Comparison of ENCODE assay signal across 9 cellular contexts in the genomic region with DNA sequence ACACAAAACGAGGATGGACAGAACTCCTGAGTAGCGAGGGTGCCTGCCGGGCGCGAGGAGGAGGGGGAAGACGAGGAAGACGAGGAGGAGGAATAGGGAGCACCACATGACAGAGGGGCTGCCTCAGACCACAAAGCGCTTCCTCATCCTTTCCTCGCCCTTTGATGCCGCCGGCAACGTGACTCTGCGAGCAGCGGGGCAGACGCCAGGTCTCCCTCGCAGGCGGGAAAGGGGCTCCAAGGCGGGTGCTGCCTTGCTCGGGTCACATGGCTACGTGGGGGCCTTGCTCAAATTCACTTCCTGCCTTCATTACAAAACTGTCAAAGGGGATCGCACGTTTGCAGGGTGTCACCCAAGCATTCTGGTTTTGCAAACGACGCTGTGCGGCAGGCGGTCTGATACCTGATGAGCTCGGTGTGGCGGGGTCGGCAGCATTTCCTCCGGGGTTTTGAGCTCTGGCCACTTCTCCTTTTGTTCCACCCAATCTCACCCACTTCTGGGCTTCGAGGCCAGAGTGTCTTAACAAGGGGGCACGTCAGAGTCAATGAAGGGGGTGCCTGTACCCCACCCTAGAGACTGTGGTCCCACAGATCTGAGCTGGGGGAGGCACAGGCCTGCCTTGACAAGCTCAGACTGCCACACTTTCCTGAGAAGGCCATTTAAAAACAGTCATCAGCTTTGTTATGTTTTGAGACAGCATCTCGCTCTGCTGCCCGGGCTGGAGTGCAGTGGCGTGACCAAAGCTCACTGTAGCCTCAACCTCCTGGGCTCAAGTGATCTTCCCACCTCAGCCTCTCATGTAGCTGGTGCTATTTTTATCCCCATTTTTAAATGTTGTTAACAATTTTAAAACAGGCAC. TPM values are rescaled to one million over a fixed set of nuclear protein-coding genes. Genes with fewer than 3 reads are reported as not detected.
DNase-seq lines count a peak whose midpoint lies in the region; ATAC-seq, FAIRE-seq and TF ChIP-seq lines count a peak whose summit lies in the region.
"Had no signal": no experiment of that assay in that cellular context is flagged by ENCODE, and none has a peak within 500 bp of the region (broad histone marks: within the 10 kb centered on the region; RNA-seq: fewer than 3 reads in every experiment).

No MANE protein-coding gene starts in this region.

- peak overlapping the region; percentile 82 for H3K4me2 ChIP-seq in GM12878 (ENCODE audit: control insufficient read depth, insufficient read depth)

- WGBS in GM12878 (ENCODE audit: insufficient coverage, insufficient replicate concordance, low lambda C conversion rate, missing lambda C conversion rate) = under 1% methylated on average over 35 of the region's 35 CpGs
- 83% methylated on average over 28 of the region's 35 CpGs for WGBS in esophagus muscularis mucosa

- POLR2A ChIA-PET in GM12878 (lab: Charles Lee) = interaction anchor here (0.6 to 1.8 kb wide), 15 partner anchors 10 to 1484 kb away, joined by 3 to 9 read pairs (median 5); a partner anchor contains a TSS

- H3K36me3 ChIP-seq in CD4-positive, CD25-positive, alpha-beta regulatory T cell (ENCODE audit: control insufficient read depth, insufficient read depth, low read length) = peaks cover 11% of the 10 kb centered on the region
- peaks cover 24 to 29% of the 10 kb centered on the region in 2 experiments for H3K36me3 ChIP-seq in GM12878 (ENCODE audit: control insufficient read depth in 2 of 2, insufficient read depth in 2 of 2, low read length in 1 of 2)
- peaks cover 34 to 99% (median 89%) of the 10 kb centered on the region in 4 donors for H3K36me3 ChIP-seq in esophagus muscularis mucosa

- peak overlapping the region; percentile 82 for H2AFZ ChIP-seq in GM12878 (ENCODE audit: control insufficient read depth, low read depth, low read length)

- in situ Hi-C loops in GM12878 (cut with MboI) = no loop called here

- H3K9ac ChIP-seq in GM12878 (ENCODE audit: control insufficient read depth, insufficient read depth, low read length) = peak overlapping the region; percentile 79

- intact Hi-C loops in GM12878 (cut with micrococcal nuclease; ENCODE audit: unreplicated experiment) = loop anchor here (1.0 kb wide), 1 partner anchor 124 kb away; a partner anchor contains a TSS
- intact Hi-C loops in esophagus muscularis mucosa (cut with DNase I) = no loop called here

- CTCF ChIA-PET in GM12878 (lab: Yijun Ruan, JAX) = interaction anchor here (0.6 to 1.8 kb wide), 11 partner anchors 10 to 297 kb away, joined by 3 to 16 read pairs (median 4); no protein-coding TSS in a partner anchor

- peak; percentile 46 to 50 for ATAC-seq in CD4-positive, CD25-positive, alpha-beta regulatory T cell (ENCODE audit: low read depth in 2 of 2)
- ATAC-seq in GM21723 (IDR thresholded peaks at IDR 0.05; ENCODE audit: unreplicated experiment) (peak; percentile 64), GM12878 (peak; percentile 94), omental fat pad (ENCODE audit: low FRiP score) (no peak)
- peak; percentile 94 for ATAC-seq in stimulated activated memory B cell treated with anti-CD40 and anti-IgM and Interleukin-4, amounts not matched to agents 10 μg/mL and 1 μg/mL and 100 μg/mL, for 72 hours

- H3K4me1 ChIP-seq in CD4-positive, CD25-positive, alpha-beta regulatory T cell (ENCODE audit: control insufficient read depth, insufficient read depth, low read length, poor library complexity, severe bottlenecking) = peaks cover 46% of the 10 kb centered on the region
- H3K4me1 ChIP-seq in GM12878 (ENCODE audit: control insufficient read depth, insufficient read depth, low read length) (peaks cover 32% of the 10 kb centered on the region), esophagus muscularis mucosa (peaks cover 0 to 15% (median 5%) of the 10 kb centered on the region in 4 donors)

- no peaks in the 10 kb centered on the region for H3K27me3 Mint-ChIP-seq in CD4-positive, CD25-positive, alpha-beta regulatory T cell
- no peaks in the 10 kb centered on the region for H3K27me3 Mint-ChIP-seq in stimulated activated memory B cell treated with anti-CD40 and anti-IgM and Interleukin-4, amounts not matched to agents 10 μg/mL and 1 μg/mL and 100 μg/mL, for 72 hours

- peak; percentile 36 to 84 (median 76) for DNase-seq in CD4-positive, CD25-positive, alpha-beta regulatory T cell
- DNase-seq in T follicular helper cell (ENCODE audit: low read depth) (peak; percentile 63), GM12878 (ENCODE audit: low read depth, low spot score) (peak; percentile 79), esophagus muscularis mucosa (ENCODE audit: extremely low spot score) (no peak), A172 (ENCODE audit: low spot score) (no peak), omental fat pad (ENCODE audit: low spot score) (no peak)

- SMC1A ChIA-PET in GM12878 (lab: Charles Lee; ENCODE audit: uncharacterized antibody, unreplicated experiment) = interaction anchor here (1.0 to 2.2 kb wide), 11 partner anchors 9 to 346 kb away, joined by 3 to 11 read pairs (median 6); a partner anchor contains a TSS

- H3K27ac Mint-ChIP-seq in CD4-positive, CD25-positive, alpha-beta regulatory T cell = peak overlapping the region; percentile 92 to 95 (median 95)
- peak overlapping the region; percentile 97 for H3K27ac Mint-ChIP-seq in stimulated activated memory B cell treated with anti-CD40 and anti-IgM and Interleukin-4, amounts not matched to agents 10 μg/mL and 1 μg/mL and 100 μg/mL, for 72 hours

- no peaks in the 10 kb centered on the region for H3K27me3 ChIP-seq in CD4-positive, CD25-positive, alpha-beta regulatory T cell (ENCODE audit: control insufficient read depth, insufficient read depth, low read length)
- H3K27me3 ChIP-seq in GM12878 (replicated peaks in 1 of 2; ENCODE audit: control insufficient read depth in 2 of 2, insufficient read depth in 2 of 2, low read length in 1 of 2) = no peaks in the 10 kb centered on the region
- no peaks in the 10 kb centered on the region for H3K27me3 ChIP-seq in esophagus muscularis mucosa

- H3K4me3 Mint-ChIP-seq in CD4-positive, CD25-positive, alpha-beta regulatory T cell = peak overlapping the region; percentile 64 to 85 (median 72)
- H3K4me3 Mint-ChIP-seq in stimulated activated memory B cell treated with anti-CD40 and anti-IgM and Interleukin-4, amounts not matched to agents 10 μg/mL and 1 μg/mL and 100 μg/mL, for 72 hours = peak overlapping the region; percentile 80

- H3K4me3 ChIP-seq in CD4-positive, CD25-positive, alpha-beta regulatory T cell (ENCODE audit: low read depth, low read length) = no peak overlapping the region
- H3K4me3 ChIP-seq in GM12878 (0 out of 2 replicates have a peak overlapping the region, but pooled peaks have one; percentile 26), esophagus muscularis mucosa (no peak overlapping the region)

- no peak for TF ChIP-seq CTCF in GM12878 (IDR thresholded peaks at IDR 0.05 in 2 of 3, conservative IDR thresholded peaks at IDR 0.05 in 1 of 3; ENCODE audit: control insufficient read depth in 2 of 3, extremely low read depth in 1 of 3, insufficient read depth in 1 of 3, low read depth in 3 of 3, low read length in 3 of 3)
- no peak for TF ChIP-seq CTCF in esophagus muscularis mucosa (IDR thresholded peaks at IDR 0.05)
- no peak for TF ChIP-seq CTCF in omental fat pad (IDR thresholded peaks at IDR 0.05)

- H3K27ac ChIP-seq in CD4-positive, CD25-positive, alpha-beta regulatory T cell (ENCODE audit: insufficient read depth, low read length, poor library complexity, severe bottlenecking) = peak overlapping the region; percentile 84
- H3K27ac ChIP-seq in GM12878 (ENCODE audit: control insufficient read depth, insufficient read depth) (peak overlapping the region; percentile 95), esophagus muscularis mucosa (replicated peaks in 1 of 4) (no peak overlapping the region)

- TF ChIP-seq EP300 in GM12878 (IDR thresholded peaks at IDR 0.05; ENCODE audit: borderline replicate concordance in 1 of 2, control insufficient read depth in 1 of 2, low read depth in 2 of 2, low read length in 2 of 2) = peak; percentile 63 to 65; a peak in 2 of 4 replicates
- no peak for TF ChIP-seq EP300 in esophagus muscularis mucosa (IDR thresholded peaks at IDR 0.05)

- peaks cover 15% of the 10 kb centered on the region for H3K36me3 Mint-ChIP-seq in CD4-positive, CD25-positive, alpha-beta regulatory T cell
- H3K36me3 Mint-ChIP-seq in stimulated activated memory B cell treated with anti-CD40 and anti-IgM and Interleukin-4, amounts not matched to agents 10 μg/mL and 1 μg/mL and 100 μg/mL, for 72 hours = peaks cover 63% of the 10 kb centered on the region

- H3K9me3 Mint-ChIP-seq in CD4-positive, CD25-positive, alpha-beta regulatory T cell = no peaks in the 10 kb centered on the region
- H3K9me3 Mint-ChIP-seq in stimulated activated memory B cell treated with anti-CD40 and anti-IgM and Interleukin-4, amounts not matched to agents 10 μg/mL and 1 μg/mL and 100 μg/mL, for 72 hours = no peaks in the 10 kb centered on the region

- H4K20me1 ChIP-seq in GM12878 (ENCODE audit: control insufficient read depth, insufficient read depth) = no peaks in the 10 kb centered on the region

- FAIRE-seq in GM12878 (lab: Jason Lieb, UNC) = peak; percentile 97
- FAIRE-seq: keratinocyte had no signal

- peaks cover 0 to 77% (median 19%) of the 10 kb centered on the region in 4 donors for H3K4me1 Mint-ChIP-seq in CD4-positive, CD25-positive, alpha-beta regulatory T cell
- H3K4me1 Mint-ChIP-seq in stimulated activated memory B cell treated with anti-CD40 and anti-IgM and Interleukin-4, amounts not matched to agents 10 μg/mL and 1 μg/mL and 100 μg/mL, for 72 hours = peaks cover 68% of the 10 kb centered on the region

- TF ChIP-seq POLR2A in GM12878 (IDR thresholded peaks at IDR 0.05; ENCODE audit: low read depth, low read length) (peak; percentile 73; the same call in 1 of the 2 replicates), esophagus muscularis mucosa (IDR thresholded peaks at IDR 0.05; ENCODE audit: low read depth) (no peak)

- no TSS peak for BruUV-seq in GM12878 (replicated peaks; lab: Mats Ljungman, UMichigan)

- TF ChIP-seq RAD21 in GM12878 (IDR thresholded peaks at IDR 0.05; ENCODE audit: insufficient read depth, low read depth, low read length) = peak; percentile 8; the same call in 1 of the 2 replicates

- no peaks in the 10 kb centered on the region for H3K9me3 ChIP-seq in CD4-positive, CD25-positive, alpha-beta regulatory T cell (ENCODE audit: control insufficient read depth in 2 of 2, low read length in 2 of 2)
- no peaks in the 10 kb centered on the region for H3K9me3 ChIP-seq in GM12878 (replicated peaks; ENCODE audit: control insufficient read depth, insufficient read depth, low read length)
- no peaks in the 10 kb centered on the region for H3K9me3 ChIP-seq in esophagus muscularis mucosa

- H3K79me2 ChIP-seq in GM12878 (ENCODE audit: control insufficient read depth, insufficient read depth, low read length) = peaks cover 5% of the 10 kb centered on the region

- RAD21 ChIA-PET in GM12878 (lab: Charles Lee; ENCODE audit: unreplicated experiment) = interaction anchor here (0.7 to 2.0 kb wide), 17 partner anchors 11 to 346 kb away, joined by 3 to 15 read pairs (median 5); a partner anchor contains a TSS

RNA-seq across cellular contexts. Expression of a gene that starts 14.9 kb away (rescaled TPM):
- total RNA-seq in CD4-positive, CD25-positive, alpha-beta regulatory T cell = 98.2 TPM
- 10 to 100 TPM; 38.5 to 70.2 (median 56.6) TPM for polyA plus RNA-seq in CD4-positive, CD25-positive, alpha-beta regulatory T cell
- total RNA-seq in GM12878 (2013; cell fraction: nucleolus; rRNA removed) = 58.9 and 63.2 TPM in 2 replicates
- total RNA-seq in GM12878 (2014; rRNA removed) (178 and 210 TPM in 2 replicates), GM12878 (2014; rRNA removed; fragmentation: Illumina TruSeq; extraction: Trizol) (72.1 and 92.8 TPM in 2 replicates), GM12878 (2021) (182 and 184 TPM in 2 replicates), esophagus muscularis mucosa (100 to 1,000 TPM in 2 of 4 donors, 10 to 100 TPM in 2; 59.0 to 145 (median 101) TPM), omental fat pad (10 to 100 TPM; 47.4 to 65.2 (median 61.4) TPM)
- polyA plus RNA-seq in GM12878 (2011; ENCODE audit: low read depth) = 78.5 TPM
- polyA plus RNA-seq in GM12878 (2011; rRNA removed) (31.6 and 68.3 TPM in 2 replicates), GM12878 (2014; fragmentation: Illumina TruSeq; extraction: Trizol) (13.0 and 38.8 TPM in 2 replicates), GM12878 (2014; fragmentation: Nextera tagmentation; extraction: Ambion mirVana) (1 to 10 TPM in 1 of 2 experiments, under 1 TPM in 1; 1.00 to 6.8 TPM), GM12878 (2014; rRNA removed) (144 and 166 TPM in 2 replicates), GM12878 (2016; fragmentation: Nextera tagmentation; extraction: Ambion mirVana) (10 to 100 TPM; 33.4 to 33.7 TPM)
- polyA plus RNA-seq in GM12878 (2011; cell fraction: cytosol; rRNA removed) = 109 and 144 TPM in 2 replicates
- polyA plus RNA-seq in GM12878 (2011; cell fraction: nucleus; rRNA removed) = 127 and 159 TPM in 2 replicates
- polyA plus RNA-seq in GM12878 (2012) = 133 and 176 TPM in 2 replicates
- polyA minus RNA-seq in GM12878 (2011; rRNA and poly(A)+ RNA removed) = 32.9 and 84.0 TPM in 2 replicates
- polyA minus RNA-seq in GM12878 (2011; cell fraction: cytosol; rRNA and poly(A)+ RNA removed) = 64.1 and 69.3 TPM in 2 replicates
- polyA minus RNA-seq in GM12878 (2011; cell fraction: nucleus; rRNA and poly(A)+ RNA removed) = 27.6 and 40.2 TPM in 2 replicates
- 203 and 204 TPM in 2 replicates for total RNA-seq in A172 (2014; rRNA removed; shearing (Covaris generic))

RNA-seq across cellular contexts. Expression of a gene that starts 42.3 kb away (rescaled TPM):
- total RNA-seq in CD4-positive, CD25-positive, alpha-beta regulatory T cell = 50.5 TPM
- 10 to 100 TPM; 19.6 to 30.4 (median 23.7) TPM for polyA plus RNA-seq in CD4-positive, CD25-positive, alpha-beta regulatory T cell
- total RNA-seq in GM12878 (2013; cell fraction: nucleolus; rRNA removed) = 20.9 and 24.8 TPM in 2 replicates
- 10.6 and 15.9 TPM in 2 replicates for total RNA-seq in GM12878 (2014; rRNA removed)
- 3.2 TPM in 2 replicates for total RNA-seq in GM12878 (2014; rRNA removed; fragmentation: Illumina TruSeq; extraction: Trizol)
- total RNA-seq in GM12878 (2021) = 40.0 and 42.4 TPM in 2 replicates
- polyA plus RNA-seq in GM12878 (2011; ENCODE audit: low read depth) = 2.2 TPM
- polyA plus RNA-seq in GM12878 (2011; rRNA removed) = 0.84 and 2.5 TPM in 2 replicates
- 4.5 and 7.6 TPM in 2 replicates for polyA plus RNA-seq in GM12878 (2011; cell fraction: cytosol; rRNA removed)
- 12.8 and 18.3 TPM in 2 replicates for polyA plus RNA-seq in GM12878 (2011; cell fraction: nucleus; rRNA removed)
- polyA plus RNA-seq in GM12878 (2012) = 14.1 and 15.9 TPM in 2 replicates
- 4.1 and 5.9 TPM in 2 replicates for polyA plus RNA-seq in GM12878 (2014; fragmentation: Illumina TruSeq; extraction: Trizol)
- under 1 TPM; 0.26 to 0.73 TPM for polyA plus RNA-seq in GM12878 (2014; fragmentation: Nextera tagmentation; extraction: Ambion mirVana)
- polyA plus RNA-seq in GM12878 (2014; rRNA removed) = 16.2 and 22.2 TPM in 2 replicates
- polyA plus RNA-seq in GM12878 (2016; fragmentation: Nextera tagmentation; extraction: Ambion mirVana) = 10 to 100 TPM in 1 of 2 experiments, 1 to 10 TPM in 1; 2.0 to 10.1 TPM
- 3.6 and 6.5 TPM in 2 replicates for polyA minus RNA-seq in GM12878 (2011; rRNA and poly(A)+ RNA removed)
- 12.4 and 12.8 TPM in 2 replicates for polyA minus RNA-seq in GM12878 (2011; cell fraction: cytosol; rRNA and poly(A)+ RNA removed)
- polyA minus RNA-seq in GM12878 (2011; cell fraction: nucleus; rRNA and poly(A)+ RNA removed) = 3.6 and 4.7 TPM in 2 replicates
- total RNA-seq in esophagus muscularis mucosa = 100 to 1,000 TPM in 2 of 4 donors, 10 to 100 TPM in 2; 71.9 to 137 (median 114) TPM
- total RNA-seq in A172 (2014; rRNA removed; shearing (Covaris generic)) = 15.8 and 16.4 TPM in 2 replicates
- 10 to 100 TPM; 33.3 to 53.3 (median 38.4) TPM for total RNA-seq in omental fat pad

RNA-seq across cellular contexts. Expression of a gene that starts 44.4 kb away (rescaled TPM):
- total RNA-seq in CD4-positive, CD25-positive, alpha-beta regulatory T cell = not detected
- under 1 TPM in 1 of 4 donors, not detected in 3; 0.07 TPM for polyA plus RNA-seq in CD4-positive, CD25-positive, alpha-beta regulatory T cell
- not detected in 2 replicates for total RNA-seq in GM12878 (2013; cell fraction: nucleolus; rRNA removed)
- not detected in 2 replicates for total RNA-seq in GM12878 (2014; rRNA removed)
- not detected in 2 replicates for total RNA-seq in GM12878 (2014; rRNA removed; fragmentation: Illumina TruSeq; extraction: Trizol)
- total RNA-seq in GM12878 (2021) = not detected in 2 replicates
- not detected for polyA plus RNA-seq in GM12878 (2011; ENCODE audit: low read depth)
- polyA plus RNA-seq in GM12878 (2011; rRNA removed) = 0.22 and 0.46 TPM in 2 replicates
- polyA plus RNA-seq in GM12878 (2011; cell fraction: cytosol; rRNA removed) = 0.60 and 0.72 TPM in 2 replicates
- polyA plus RNA-seq in GM12878 (2011; cell fraction: nucleus; rRNA removed) = 0.46 and 0.61 TPM in 2 replicates
- polyA plus RNA-seq in GM12878 (2012) = 0.04 and 0.23 TPM in 2 replicates
- 0.03 TPM in 1 of 2 replicates, not detected in the other for polyA plus RNA-seq in GM12878 (2014; fragmentation: Illumina TruSeq; extraction: Trizol)
- not detected for polyA plus RNA-seq in GM12878 (2014; fragmentation: Nextera tagmentation; extraction: Ambion mirVana)
- not detected in 2 replicates for polyA plus RNA-seq in GM12878 (2014; rRNA removed)
- under 1 TPM in 1 of 2 experiments, not detected in 1; 0.07 TPM for polyA plus RNA-seq in GM12878 (2016; fragmentation: Nextera tagmentation; extraction: Ambion mirVana)
- polyA minus RNA-seq in GM12878 (2011; rRNA and poly(A)+ RNA removed) = 0.52 TPM in 1 of 2 replicates, not detected in the other
- not detected in 2 replicates for polyA minus RNA-seq in GM12878 (2011; cell fraction: cytosol; rRNA and poly(A)+ RNA removed)
- 0.29 TPM in 1 of 2 replicates, not detected in the other for polyA minus RNA-seq in GM12878 (2011; cell fraction: nucleus; rRNA and poly(A)+ RNA removed)
- not detected for total RNA-seq in esophagus muscularis mucosa
- total RNA-seq in A172 (2014; rRNA removed; shearing (Covaris generic)) = not detected in 2 replicates
- total RNA-seq in omental fat pad = not detected
- polyA plus RNA-seq: keratinocyte had no signal

Comparison
In these comparisons a context has a peak if more than half of its experiments do, and no peak if none do; other contexts are left out.
1. DNase-seq: peak in CD4-positive, CD25-positive, alpha-beta regulatory T cell (3 of 3), T follicular helper cell (single experiment) and GM12878 (single experiment); none in esophagus muscularis mucosa (single experiment), A172 (single experiment) and omental fat pad (single experiment).
2. H3K27ac ChIP-seq: peak in CD4-positive, CD25-positive, alpha-beta regulatory T cell (single experiment) and GM12878 (single experiment); none in esophagus muscularis mucosa (0 of 4).